26 cellular contexts compared by ENCODE assay signal in the genomic region with DNA sequence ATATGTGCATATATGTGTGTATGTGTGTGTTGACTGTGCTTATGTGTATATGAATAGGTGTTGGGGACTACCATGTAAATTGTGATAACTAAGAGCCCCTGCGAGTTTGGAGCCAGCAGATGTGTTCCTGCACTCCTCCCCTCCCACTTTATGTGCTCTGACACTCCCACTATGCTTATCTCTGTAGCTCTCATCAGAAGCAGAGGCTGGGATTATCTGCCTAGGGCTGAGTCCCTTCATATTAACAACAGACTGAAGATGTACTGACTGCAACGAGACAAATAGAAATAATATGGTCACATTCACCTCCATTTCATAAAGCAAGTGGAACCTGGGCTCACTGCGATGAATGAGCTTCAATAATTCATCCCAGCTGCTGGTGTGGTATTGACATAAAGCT. TPM values are rescaled to one million over a fixed set of nuclear protein-coding genes. Genes with fewer than 3 reads are reported as not detected.
DNase-seq lines count a peak whose midpoint lies in the region; ATAC-seq, FAIRE-seq and TF ChIP-seq lines count a peak whose summit lies in the region.
"Had no signal": no experiment of that assay in that cellular context is flagged by ENCODE, and none has a peak within 500 bp of the region (broad histone marks: within the 10 kb centered on the region; RNA-seq: fewer than 3 reads in every experiment).

No MANE protein-coding gene starts in this region.

- no peak for TF ChIP-seq CTCF in K562 (IDR thresholded peaks at IDR 0.05 in 2 of 3, conservative IDR thresholded peaks at IDR 0.05 in 1 of 3; ENCODE audit: insufficient read depth in 2 of 3, low read depth in 1 of 3, low read length in 3 of 3)

- FAIRE-seq in K562 (lab: Jason Lieb, UNC), result peak; percentile 90
- FAIRE-seq: G401.6, GM12892, HTR-8/SVneo had no signal

- H3K36me3 ChIP-seq in K562 (ENCODE audit: control insufficient read depth, insufficient read depth, low read length) (no peaks in the 10 kb centered on the region), neuronal stem cell (replicated peaks in 1 of 2; ENCODE audit: control insufficient read depth in 2 of 2, insufficient read depth in 2 of 2, low read length in 2 of 2) (no peaks in the 10 kb centered on the region)

- no peak overlapping the region for H2BK15ac ChIP-seq in neuronal stem cell (ENCODE audit: low read length)

- no peak overlapping the region for H2BK120ac ChIP-seq in neuronal stem cell (ENCODE audit: low read depth, low read length)

- peak overlapping the region in 1 of 2 experiments; percentile 8; a peak in 2 of 4 replicates for H3K9ac ChIP-seq in K562 (ENCODE audit: insufficient read depth in 1 of 2, low read depth in 2 of 2, low read length in 2 of 2)
- H3K9ac ChIP-seq in neuronal stem cell (ENCODE audit: low read depth, low read length, poor library complexity), result no peak overlapping the region

- POLR2A ChIA-PET in K562 (lab: Yijun Ruan, JAX), result interaction anchor here (0.5 to 1.4 kb wide), 7 partner anchors 12 to 137 kb away, joined by 3 to 7 read pairs (median 4); partner anchors contain the start of gene DELE1

- intact Hi-C loops in K562 (cut with micrococcal nuclease), result no loop called here

- 0 out of 3 replicates have a peak overlapping the region, but pooled peaks have one; percentile 3 for H3K27ac ChIP-seq in K562 (ENCODE audit: extremely low read depth, low read depth, low read length)
- no peak overlapping the region for H3K27ac ChIP-seq in neuronal stem cell (replicated peaks; ENCODE audit: low read length)
- H3K27ac ChIP-seq: 22Rv1, PC-9, SK-N-MC had no signal

- no peak overlapping the region for H4K91ac ChIP-seq in neuronal stem cell (ENCODE audit: low read depth, low read length, poor library complexity)

- ATAC-seq in K562, result peak; percentile 97
- ATAC-seq: CD8-positive, alpha-beta T cell; T-cell had no signal

- H3K79me2 ChIP-seq in K562 (ENCODE audit: control insufficient read depth, insufficient read depth, low read length), result no peaks in the 10 kb centered on the region

- in situ Hi-C loops in K562 (cut with MboI), result no loop called here

- H3K4me2 ChIP-seq in K562 (ENCODE audit: insufficient read depth, low read length) (peak overlapping the region; percentile 71), neuronal stem cell (ENCODE audit: insufficient read depth, low read length, poor library complexity, severe bottlenecking) (no peak overlapping the region)
- H3K4me2 ChIP-seq: PC-9 had no signal

- H2BK12ac ChIP-seq in neuronal stem cell (ENCODE audit: low read length), result no peak overlapping the region

- no peak overlapping the region for H3K14ac ChIP-seq in neuronal stem cell (ENCODE audit: low read length)

- H3K27me3 ChIP-seq in K562 (ENCODE audit: control insufficient read depth in 2 of 2, insufficient read depth in 2 of 2, low read length in 2 of 2) (peaks cover 0 to 2% of the 10 kb centered on the region in 2 experiments; a peak in 1 of 5 replicates), neuronal stem cell (ENCODE audit: control insufficient read depth in 3 of 3, insufficient read depth in 3 of 3, low read depth in 1 of 3, low read length in 3 of 3) (no peaks in the 10 kb centered on the region)

- no peak overlapping the region for H3K4me3 ChIP-seq in K562
- no peak overlapping the region for H3K4me3 ChIP-seq in neuronal stem cell (ENCODE audit: low read length in 2 of 2)
- H3K4me3 ChIP-seq: PC-9, SK-N-MC had no signal

- H3K4me1 ChIP-seq in K562 (replicated peaks in 1 of 2; ENCODE audit: control insufficient read depth in 2 of 2, insufficient read depth in 2 of 2, low read length in 2 of 2) (peaks cover 15 to 19% of the 10 kb centered on the region in 2 experiments), neuronal stem cell (ENCODE audit: control insufficient read depth in 2 of 2, insufficient read depth in 1 of 2, low read depth in 1 of 2, low read length in 2 of 2) (peaks cover 0 to 2% of the 10 kb centered on the region in 2 donors)

- TF ChIP-seq POLR2A in K562 (conservative IDR thresholded peaks at IDR 0.05), result no peak

- no peak overlapping the region for H2AK5ac ChIP-seq in neuronal stem cell (ENCODE audit: low read depth, low read length)

- no peak overlapping the region for H3K18ac ChIP-seq in neuronal stem cell (ENCODE audit: low read length)

- H3K9me3 ChIP-seq in K562 (replicated peaks; ENCODE audit: control insufficient read depth, insufficient read depth, low read depth, low read length), result no peaks in the 10 kb centered on the region
- H3K9me3 ChIP-seq in neuronal stem cell (replicated peaks in 1 of 2; ENCODE audit: control insufficient read depth in 2 of 2, insufficient read depth in 1 of 2, low read depth in 1 of 2, low read length in 2 of 2), result no peaks in the 10 kb centered on the region

- no peaks in the 10 kb centered on the region for H3K79me1 ChIP-seq in neuronal stem cell (ENCODE audit: low read depth, low read length)

- peak; percentile 33; the same call in 1 of the 2 replicates for TF ChIP-seq EP300 in K562 (IDR thresholded peaks at IDR 0.05; ENCODE audit: low read length)

- no peak overlapping the region for H4K8ac ChIP-seq in neuronal stem cell (ENCODE audit: low read depth, low read length)

- H4K20me1 ChIP-seq in K562 (replicated peaks; ENCODE audit: control insufficient read depth, insufficient read depth, low read length), result no peaks in the 10 kb centered on the region

- DNase-seq in NCI-H82 (lab: John Stamatoyannopoulos, UW) (peak; percentile 40), NCI-H82 treated with DMSO at 0.1 percent for 48 hours (lab: John Stamatoyannopoulos, UW; ENCODE audit: unreplicated experiment) (no peak), NCI-H69 (lab: John Stamatoyannopoulos, UW) (peak; percentile 29), K562 (ENCODE audit: extremely low read depth in 1 of 4, low spot score in 3 of 4) (peak; percentile 45 to 75 (median 64)), NCI-H1105 (lab: John Stamatoyannopoulos, UW) (no peak), neuronal stem cell (ENCODE audit: low spot score) (no peak), T-helper 2 cell (no peak), pons (ENCODE audit: low spot score) (no peak)
- DNase-seq: ACHN; C1 segment of cervical spinal cord; CD8-positive, alpha-beta T cell; GOT3; IMR-90; NCI-H1930; NCI-H510A treated with DMSO at 0.1 percent for 48 hours; NCI-H774; PC-9; RPMI8226; SHP77; T-cell had no signal

- no peak overlapping the region for H3K4ac ChIP-seq in neuronal stem cell (ENCODE audit: low read length)

- no TSS peak for BruUV-seq in K562 (replicated peaks; lab: Mats Ljungman, UMichigan)

- 0% methylated on average over 2 of the region's 3 CpGs for WGBS in K562 (ENCODE audit: insufficient coverage, low coverage, missing lambda C conversion rate)
- no CpG with 5 or more reads among the region's 3 CpGs for WGBS in neuronal stem cell (ENCODE audit: extremely low coverage in 2 of 2, insufficient read length in 2 of 2, insufficient replicate concordance in 1 of 2), 2 donors

- CTCF ChIA-PET in K562 (lab: Yijun Ruan, JAX; ENCODE audit: low intra/inter-chr PET ratio), result no interaction called here

- H2BK5ac ChIP-seq in neuronal stem cell (ENCODE audit: low read length), result no peak overlapping the region

- H3K9me1 ChIP-seq in K562 (ENCODE audit: control insufficient read depth, insufficient read depth, low read length), result no peaks in the 10 kb centered on the region

- TF ChIP-seq RAD21 in K562 (CRISPR knock-in tag; conservative IDR thresholded peaks at IDR 0.05 in 1 of 2, IDR thresholded peaks at IDR 0.05 in 1 of 2), result no peak

- no peak overlapping the region for H3K23ac ChIP-seq in neuronal stem cell (ENCODE audit: low read depth, low read length, poor library complexity)

- peak overlapping the region; percentile 77 for H2AFZ ChIP-seq in K562 (ENCODE audit: low read depth, low read length)
- H2AFZ ChIP-seq in neuronal stem cell (ENCODE audit: low read length), result no peak overlapping the region
- H2AFZ ChIP-seq: PC-9 had no signal

RNA-seq across cellular contexts. Expression of gene DELE1, which starts 21.3 kb away (rescaled TPM):
- total RNA-seq in K562 (2011; cell fraction: chromatin; rRNA removed; ENCODE audit: low replicate concordance), result 104 and 158 TPM in 2 replicates
- total RNA-seq in K562 (2011; cell fraction: nucleolus; rRNA removed), result 66.7 and 84.5 TPM in 2 replicates
- total RNA-seq in K562 (2011; cell fraction: nucleoplasm; rRNA removed), result 76.9 and 103 TPM in 2 replicates
- 48.5 and 49.8 TPM in 2 replicates for total RNA-seq in K562 (2014; rRNA removed)
- total RNA-seq in K562 (2014; rRNA removed; fragmentation: Illumina TruSeq; extraction: Trizol), result 29.2 and 34.0 TPM in 2 replicates
- 42.6 and 51.5 TPM in 2 replicates for total RNA-seq in K562 (2015; rRNA removed; fragmentation: Illumina TruSeq; extraction: Trizol)
- 64.7 and 68.8 TPM in 2 replicates for total RNA-seq in K562 (2021)
- polyA plus RNA-seq in K562 (2011; rRNA removed), result 73.0 and 100.0 TPM in 2 replicates
- polyA plus RNA-seq in K562 (2011; cell fraction: cytosol; rRNA removed), result 72.9 and 97.6 TPM in 2 replicates
- 309 and 379 TPM in 2 replicates for polyA plus RNA-seq in K562 (2011; cell fraction: nucleus; rRNA removed)
- polyA plus RNA-seq in K562 (2012), result 49.1 and 105 TPM in 2 replicates
- 62.7 and 65.1 TPM in 2 replicates for polyA plus RNA-seq in K562 (2014; fragmentation: Illumina TruSeq; extraction: Trizol)
- 10 to 100 TPM; 16.6 to 37.6 TPM for polyA plus RNA-seq in K562 (2014; fragmentation: Nextera tagmentation; extraction: Ambion mirVana)
- polyA plus RNA-seq in K562 (2014; rRNA removed), result 66.3 and 74.4 TPM in 2 replicates
- polyA minus RNA-seq in K562 (2011; rRNA and poly(A)+ RNA removed), result 30.3 and 39.6 TPM in 2 replicates
- 32.1 and 33.3 TPM in 2 replicates for polyA minus RNA-seq in K562 (2011; cell fraction: cytosol; rRNA and poly(A)+ RNA removed)
- polyA minus RNA-seq in K562 (2011; cell fraction: nucleus; rRNA and poly(A)+ RNA removed), result 47.8 and 79.8 TPM in 2 replicates
- polyA plus RNA-seq in neuronal stem cell (2013, experiment 1 of 2), result 40.3 TPM
- 38.7 TPM for polyA plus RNA-seq in neuronal stem cell (2013, experiment 2 of 2)

RNA-seq across cellular contexts. Expression of gene PCDH1, which starts 24.2 kb away (rescaled TPM):
- 3.9 and 10.2 TPM in 2 replicates for total RNA-seq in K562 (2011; cell fraction: chromatin; rRNA removed; ENCODE audit: low replicate concordance)
- 12.1 and 13.5 TPM in 2 replicates for total RNA-seq in K562 (2011; cell fraction: nucleolus; rRNA removed)
- total RNA-seq in K562 (2011; cell fraction: nucleoplasm; rRNA removed), result 6.8 and 8.7 TPM in 2 replicates
- total RNA-seq in K562 (2014; rRNA removed), result 3.3 and 3.6 TPM in 2 replicates
- total RNA-seq in K562 (2014; rRNA removed; fragmentation: Illumina TruSeq; extraction: Trizol), result 0.77 and 1.1 TPM in 2 replicates
- 0.80 and 1.1 TPM in 2 replicates for total RNA-seq in K562 (2015; rRNA removed; fragmentation: Illumina TruSeq; extraction: Trizol)
- 3.2 and 3.6 TPM in 2 replicates for total RNA-seq in K562 (2021)
- polyA plus RNA-seq in K562 (2011; rRNA removed), result 1.1 and 2.3 TPM in 2 replicates
- polyA plus RNA-seq in K562 (2011; cell fraction: cytosol; rRNA removed), result 1.9 and 4.1 TPM in 2 replicates
- 0.95 and 3.6 TPM in 2 replicates for polyA plus RNA-seq in K562 (2011; cell fraction: nucleus; rRNA removed)
- polyA plus RNA-seq in K562 (2012), result 1.5 and 1.6 TPM in 2 replicates
- 2.2 and 2.3 TPM in 2 replicates for polyA plus RNA-seq in K562 (2014; fragmentation: Illumina TruSeq; extraction: Trizol)
- under 1 TPM in 1 of 2 experiments, not detected in 1; 0.11 TPM for polyA plus RNA-seq in K562 (2014; fragmentation: Nextera tagmentation; extraction: Ambion mirVana)
- polyA plus RNA-seq in K562 (2014; rRNA removed), result 1.4 and 1.6 TPM in 2 replicates
- 2.4 and 11.1 TPM in 2 replicates for polyA minus RNA-seq in K562 (2011; rRNA and poly(A)+ RNA removed)
- 2.3 and 6.8 TPM in 2 replicates for polyA minus RNA-seq in K562 (2011; cell fraction: cytosol; rRNA and poly(A)+ RNA removed)
- polyA minus RNA-seq in K562 (2011; cell fraction: nucleus; rRNA and poly(A)+ RNA removed), result 1.6 and 2.2 TPM in 2 replicates
- polyA plus RNA-seq in neuronal stem cell (2013, experiment 1 of 2), result 7.6 TPM
- polyA plus RNA-seq in neuronal stem cell (2013, experiment 2 of 2), result 7.7 TPM

RNA-seq across cellular contexts. Expression of gene PCDH12, which starts 55.6 kb away (rescaled TPM):
- not detected in 2 replicates for total RNA-seq in K562 (2011; cell fraction: chromatin; rRNA removed; ENCODE audit: low replicate concordance)
- total RNA-seq in K562 (2011; cell fraction: nucleolus; rRNA removed), result under 0.01 TPM in 1 of 2 replicates, not detected in the other
- total RNA-seq in K562 (2011; cell fraction: nucleoplasm; rRNA removed), result not detected in 2 replicates
- total RNA-seq in K562 (2014; rRNA removed) (0.04 TPM in 1 of 2 replicates, not detected in the other), K562 (2014; rRNA removed; fragmentation: Illumina TruSeq; extraction: Trizol) (0.03 TPM in 1 of 2 replicates, not detected in the other), K562 (2015; rRNA removed; fragmentation: Illumina TruSeq; extraction: Trizol) (not detected in 2 replicates), K562 (2021) (0.04 TPM in 1 of 2 replicates, not detected in the other)
- polyA plus RNA-seq in K562 (2011; rRNA removed) (not detected in 2 replicates), K562 (2014; fragmentation: Illumina TruSeq; extraction: Trizol) (0.01 and 0.03 TPM in 2 replicates), K562 (2014; fragmentation: Nextera tagmentation; extraction: Ambion mirVana) (under 1 TPM; 0.01 TPM), K562 (2014; rRNA removed) (0.01 TPM in 1 of 2 replicates, not detected in the other)
- polyA plus RNA-seq in K562 (2011; cell fraction: cytosol; rRNA removed), result under 0.01 TPM in 1 of 2 replicates, not detected in the other
- not detected in 2 replicates for polyA plus RNA-seq in K562 (2011; cell fraction: nucleus; rRNA removed)
- 0.03 and 0.79 TPM in 2 replicates for polyA plus RNA-seq in K562 (2012)
- not detected in 2 replicates for polyA minus RNA-seq in K562 (2011; rRNA and poly(A)+ RNA removed)
- polyA minus RNA-seq in K562 (2011; cell fraction: cytosol; rRNA and poly(A)+ RNA removed), result not detected in 2 replicates
- polyA minus RNA-seq in K562 (2011; cell fraction: nucleus; rRNA and poly(A)+ RNA removed), result not detected in 2 replicates
- not detected for polyA plus RNA-seq in neuronal stem cell (2013, experiment 1 of 2)
- polyA plus RNA-seq in neuronal stem cell (2013, experiment 2 of 2), result not detected
- total RNA-seq: CD8-positive, alpha-beta T cell; Daoy; PC-9 had no signal

Comparison
In these comparisons a context has a peak if more than half of its experiments do, and no peak if none do; other contexts are left out.
1. DNase-seq: peak in NCI-H82 (single experiment), NCI-H69 (single experiment) and K562 (4 of 4); none in NCI-H82 treated with DMSO at 0.1 percent for 48 hours (single experiment), NCI-H1105 (single experiment), neuronal stem cell (single experiment), T-helper 2 cell (0 of 5) and pons (single experiment).